ENCODE assay signal across 29 cellular contexts in genomic region chr12:68780731-68781130, GRCh38. TPM values are rescaled to one million over a fixed set of nuclear protein-coding genes. Genes with fewer than 3 reads are reported as not detected.
A peak's percentile ranks its signal among the peaks of the same experiment; 100 is the strongest.
DNase-seq lines count a peak whose midpoint lies in the region; ATAC-seq and TF ChIP-seq lines count a peak whose summit lies in the region.
"Had no signal": no experiment of that assay in that cellular context is flagged by ENCODE, and none has a peak within 500 bp of the region (broad histone marks: within the 10 kb centered on the region; RNA-seq: fewer than 3 reads in every experiment).

No MANE protein-coding gene starts in this region.

- no peak overlapping the region for H3K4me2 ChIP-seq in mesendoderm (ENCODE audit: low read length)

- peaks cover 16% of the 10 kb centered on the region for H3K4me1 ChIP-seq in adipocyte (ENCODE audit: control insufficient read depth, insufficient read depth, low read length)
- no peaks in the 10 kb centered on the region for H3K4me1 ChIP-seq in mesendoderm (ENCODE audit: control insufficient read depth, low read depth, low read length)
- peaks cover 1% of the 10 kb centered on the region for H3K4me1 ChIP-seq in upper lobe of right lung
- H3K4me1 ChIP-seq: ascending aorta, transverse colon had no signal

- H4K5ac ChIP-seq in mesendoderm (ENCODE audit: low read length), result no peak overlapping the region

- intact Hi-C loops in upper lobe of right lung (cut with DNase I), result no loop called here

- no peak overlapping the region for H4K8ac ChIP-seq in mesendoderm (ENCODE audit: low read depth, low read length)

- no peaks in the 10 kb centered on the region for H3K9me3 Mint-ChIP-seq in stimulated activated naive B cell treated with anti-CD40 and anti-IgM and Interleukin-4, amounts not matched to agents 10 μg/mL and 1 μg/mL and 100 μg/mL, for 72 hours
- H3K9me3 Mint-ChIP-seq: activated T-helper 2 cell treated with anti-CD3 and anti-CD28 coated beads, Interferon-gamma antibody, Interleukin-2, Interleukin-4, amounts not matched to agents 10 μg/mL and 5 μg/mL and 100 μg/mL, durations not matched to agents 14 hours and 24 hours and 36 hours; naive B cell had no signal

- H3K18ac ChIP-seq in mesendoderm (ENCODE audit: low read length), result no peak overlapping the region

- H3K27ac ChIP-seq in mesendoderm (ENCODE audit: low read depth, low read length) (no peak overlapping the region), upper lobe of right lung (no peak overlapping the region)
- H3K27ac ChIP-seq: ascending aorta, HL-60, SJSA1, skin epidermis, transverse colon had no signal

- no peaks in the 10 kb centered on the region for H3K27me3 ChIP-seq in adipocyte (replicated peaks; ENCODE audit: control insufficient read depth, insufficient read depth, low read length)
- H3K27me3 ChIP-seq in mesendoderm (ENCODE audit: insufficient read depth, low read length, poor library complexity), result no peaks in the 10 kb centered on the region
- no peaks in the 10 kb centered on the region for H3K27me3 ChIP-seq in upper lobe of right lung
- H3K27me3 ChIP-seq: ascending aorta, transverse colon had no signal

- no CpG with 5 or more reads among the region's 6 CpGs for WGBS in mesendoderm (ENCODE audit: extremely low coverage, insufficient coverage, low lambda C conversion rate)

- no peaks in the 10 kb centered on the region for H3K27me3 Mint-ChIP-seq in stimulated activated naive B cell treated with anti-CD40 and anti-IgM and Interleukin-4, amounts not matched to agents 10 μg/mL and 1 μg/mL and 100 μg/mL, for 72 hours
- H3K27me3 Mint-ChIP-seq: activated naive CD8-positive, alpha-beta T cell; naive B cell had no signal

- H3K4me1 Mint-ChIP-seq in stimulated activated naive B cell treated with anti-CD40 and anti-IgM and Interleukin-4, amounts not matched to agents 10 μg/mL and 1 μg/mL and 100 μg/mL, for 72 hours, result peaks cover 0 to 2% of the 10 kb centered on the region in 2 donors

- H2AK5ac ChIP-seq in mesendoderm (ENCODE audit: low read length), result no peak overlapping the region

- H3K4ac ChIP-seq in mesendoderm (ENCODE audit: low read depth, low read length), result no peak overlapping the region

- H3K27ac Mint-ChIP-seq in stimulated activated naive B cell treated with anti-CD40 and anti-IgM and Interleukin-4, amounts not matched to agents 10 μg/mL and 1 μg/mL and 100 μg/mL, for 72 hours, result no peak overlapping the region
- H3K27ac Mint-ChIP-seq: activated CD8-positive, alpha-beta T cell treated with anti-CD3 and anti-CD28 coated beads, Interleukin-2, amount 10 ng/mL, durations not matched to agents 7 days and 5 days; activated naive CD8-positive, alpha-beta T cell; activated T-helper 2 cell treated with anti-CD3 and anti-CD28 coated beads, Interferon-gamma antibody, Interleukin-2, Interleukin-4, amounts not matched to agents 10 μg/mL and 5 μg/mL and 100 μg/mL, durations not matched to agents 14 hours and 24 hours and 36 hours had no signal

- no peak overlapping the region for H3K4me3 Mint-ChIP-seq in stimulated activated naive B cell treated with anti-CD40 and anti-IgM and Interleukin-4, amounts not matched to agents 10 μg/mL and 1 μg/mL and 100 μg/mL, for 72 hours
- H3K4me3 Mint-ChIP-seq: activated CD8-positive, alpha-beta T cell treated with anti-CD3 and anti-CD28 coated beads, Interleukin-2, amount 10 ng/mL, durations not matched to agents 7 days and 5 days; activated naive CD8-positive, alpha-beta T cell; CD14-positive monocyte; naive B cell had no signal

- no peak overlapping the region for H2BK5ac ChIP-seq in mesendoderm (ENCODE audit: low read length)

- H3K9ac ChIP-seq in adipocyte (ENCODE audit: low read length) (no peak overlapping the region), mesendoderm (ENCODE audit: low read length) (no peak overlapping the region)

- no peak overlapping the region for H3K4me3 ChIP-seq in adipocyte (ENCODE audit: low read length)
- no peak overlapping the region for H3K4me3 ChIP-seq in epithelial cell of esophagus (ENCODE audit: low read length)
- no peak overlapping the region for H3K4me3 ChIP-seq in mesendoderm (ENCODE audit: low read length)
- no peak overlapping the region for H3K4me3 ChIP-seq in upper lobe of right lung
- H3K4me3 ChIP-seq: ascending aorta, GM12878, SJSA1, skin epidermis, transverse colon had no signal

- no peaks in the 10 kb centered on the region for H3K9me3 ChIP-seq in adipocyte (ENCODE audit: control insufficient read depth, low read length)
- H3K9me3 ChIP-seq in upper lobe of right lung, result no peaks in the 10 kb centered on the region
- H3K9me3 ChIP-seq: ascending aorta, transverse colon had no signal

- H3K23ac ChIP-seq in mesendoderm (ENCODE audit: low read length), result no peak overlapping the region

- H3K36me3 ChIP-seq in adipocyte (ENCODE audit: control insufficient read depth, insufficient read depth, low read length, severe bottlenecking) (no peaks in the 10 kb centered on the region), mesendoderm (ENCODE audit: control insufficient read depth, insufficient read depth, low read length) (no peaks in the 10 kb centered on the region), upper lobe of right lung (no peaks in the 10 kb centered on the region)
- H3K36me3 ChIP-seq: ascending aorta, SJSA1, transverse colon had no signal

- no peaks in the 10 kb centered on the region for H3K79me2 ChIP-seq in mesendoderm (ENCODE audit: control insufficient read depth, insufficient read depth, low read length)

- no peak for TF ChIP-seq CTCF in epithelial cell of esophagus (IDR thresholded peaks at IDR 0.05; ENCODE audit: insufficient read depth, low read depth, low read length, missing control alignments)
- TF ChIP-seq CTCF in upper lobe of right lung (IDR thresholded peaks at IDR 0.05), result no peak

- ATAC-seq in upper lobe of right lung, result peak; percentile 11
- ATAC-seq in stimulated activated naive B cell treated with anti-CD40 and anti-IgM and Interleukin-4, amounts not matched to agents 10 μg/mL and 1 μg/mL and 100 μg/mL, for 72 hours (replicated peaks), result no peak
- ATAC-seq in HG03469 (IDR thresholded peaks at IDR 0.05; ENCODE audit: unreplicated experiment), result no peak
- ATAC-seq: activated CD8-positive, alpha-beta T cell treated with anti-CD3 and anti-CD28 coated beads, Interleukin-2, amount 10 ng/mL, durations not matched to agents 7 days and 5 days; GM12878 had no signal

- H3K36me3 Mint-ChIP-seq in stimulated activated naive B cell treated with anti-CD40 and anti-IgM and Interleukin-4, amounts not matched to agents 10 μg/mL and 1 μg/mL and 100 μg/mL, for 72 hours, result peaks cover 4 to 7% of the 10 kb centered on the region in 2 donors
- H3K36me3 Mint-ChIP-seq: naive B cell had no signal

- no peaks in the 10 kb centered on the region for H3K79me1 ChIP-seq in mesendoderm (ENCODE audit: low read length)

- DNase-seq in adipocyte (ENCODE audit: low read depth), result peak; percentile 27
- DNase-seq in epithelial cell of esophagus (ENCODE audit: low read depth), result peak; percentile 38
- peak; percentile 45 for DNase-seq in mesendoderm
- DNase-seq in upper lobe of right lung, result no peak
- DNase-seq in stimulated activated naive B cell treated with anti-CD40 and anti-IgM and Interleukin-4, amounts not matched to agents 10 μg/mL and 1 μg/mL and 100 μg/mL, for 72 hours, result no peak
- DNase-seq in DMS79 treated with DMSO at 0.1 percent for 48 hours (lab: John Stamatoyannopoulos, UW), result no peak
- DNase-seq: activated CD4-positive, alpha-beta T cell treated with anti-CD3 and anti-CD28 coated beads for 1 hour; activated CD8-positive, alpha-beta T cell treated with anti-CD3 and anti-CD28 coated beads, Interleukin-2, amount 10 ng/mL, durations not matched to agents 7 days and 5 days; Calu3; cerebellar nuclear complex; glutamatergic neuron; kidney glomerular epithelial cell; naive B cell; NCI-H1417 treated with DMSO at 0.1 percent for 48 hours; NCI-H2081; NCI-H345; NCI-H82; RPMI8226; stimulated activated CD8-positive, alpha-beta memory T cell treated with anti-CD3 and anti-CD28 coated beads, Interleukin-4, amount 100 ng/mL, for 48 hours; transverse colon had no signal

- H3K56ac ChIP-seq in mesendoderm (ENCODE audit: low read length), result no peak overlapping the region

- no peak overlapping the region for H2BK15ac ChIP-seq in mesendoderm (replicated peaks; ENCODE audit: low read depth)

- H2BK120ac ChIP-seq in mesendoderm (ENCODE audit: low read depth, low read length), result no peak overlapping the region

RNA-seq across cellular contexts. Expression of gene MDM2, which starts 27.2 kb away (rescaled TPM):
- 75.7 TPM for polyA plus RNA-seq in mesendoderm (2013, experiment 1 of 2)
- polyA plus RNA-seq in mesendoderm (2013, experiment 2 of 2), result 76.8 TPM
- 198 TPM for total RNA-seq in upper lobe of right lung

RNA-seq across cellular contexts. Expression of gene SLC35E3, which starts 34.8 kb away (rescaled TPM):
- 6.5 TPM for polyA plus RNA-seq in mesendoderm (2013, experiment 1 of 2)
- 7.2 TPM for polyA plus RNA-seq in mesendoderm (2013, experiment 2 of 2)
- 12.2 TPM for total RNA-seq in upper lobe of right lung

Comparison
In these comparisons a context has a peak if more than half of its experiments do, and no peak if none do; other contexts are left out.
1. DNase-seq: peak in adipocyte (single experiment), epithelial cell of esophagus (single experiment) and mesendoderm (single experiment); none in upper lobe of right lung (single experiment), stimulated activated naive B cell treated with anti-CD40 and anti-IgM and Interleukin-4, amounts not matched to agents 10 μg/mL and 1 μg/mL and 100 μg/mL, for 72 hours (single experiment) and DMS79 treated with DMSO at 0.1 percent for 48 hours (single experiment).